Comparison of ENCODE assay signal across 8 cellular contexts in the genomic region with DNA sequence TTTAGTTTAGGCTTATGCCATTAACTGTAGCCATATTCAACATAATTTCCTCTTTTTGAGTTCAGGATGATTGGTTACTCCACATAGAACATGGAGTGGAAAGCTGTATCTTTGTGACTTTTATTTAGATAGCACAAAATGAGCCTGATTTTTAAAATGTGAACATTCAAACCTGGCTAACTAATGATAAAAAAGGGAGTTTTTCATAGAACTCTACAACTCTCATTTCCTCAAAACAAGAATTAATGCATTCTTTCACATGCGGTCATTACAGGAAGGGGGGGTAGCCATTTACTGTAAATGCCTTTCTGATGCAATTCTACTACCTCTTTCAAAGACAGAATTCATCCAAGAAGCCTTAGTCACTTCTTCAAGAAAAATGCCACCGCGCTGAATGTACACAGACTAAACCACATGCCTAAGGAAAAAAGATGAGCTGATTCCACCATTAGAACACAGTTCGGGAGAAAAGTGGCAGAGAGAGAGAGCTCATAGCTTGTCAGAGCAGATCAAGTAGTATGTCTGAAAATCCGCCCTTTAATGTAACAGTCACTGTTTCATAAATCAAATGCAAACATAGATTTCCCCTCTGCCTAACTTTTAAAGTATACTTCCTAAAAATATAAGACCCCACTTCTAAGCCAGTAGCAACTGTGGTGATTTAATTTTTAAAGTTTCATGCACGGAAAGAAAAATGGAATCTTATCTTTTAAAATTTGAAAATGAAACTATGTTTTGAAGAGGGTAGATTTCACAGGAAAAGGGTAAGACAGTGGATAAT.
DNase-seq lines count a peak whose midpoint lies in the region; ATAC-seq lines count a peak whose summit lies in the region.

No MANE protein-coding gene starts in this region.

- H3K27me3 Mint-ChIP-seq in dendritic cell treated with granulocyte-macrophage colony-stimulating factor and Interleukin-4, amounts not matched to agents 40 ng/mL and 50 ng/mL, for 4 days = no peaks in the 10 kb centered on the region

- peaks cover 71% of the 10 kb centered on the region for H3K4me1 Mint-ChIP-seq in dendritic cell treated with granulocyte-macrophage colony-stimulating factor and Interleukin-4, amounts not matched to agents 40 ng/mL and 50 ng/mL, for 4 days (ENCODE audit: low read depth)

- no peaks in the 10 kb centered on the region for H3K36me3 ChIP-seq in SJCRH30

- DNase-seq in EL = peak; percentile 98
- peak in 1 of 2 experiments; percentile 18 for DNase-seq in SJCRH30
- peak; percentile 98 for DNase-seq in non-pigmented ciliary epithelial cell (ENCODE audit: low read depth)
- no peak for DNase-seq in NCI-H187 (lab: John Stamatoyannopoulos, UW)
- DNase-seq in NCI-H1105 (lab: John Stamatoyannopoulos, UW) = no peak
- DNase-seq in NCI-H2081 (lab: John Stamatoyannopoulos, UW) = no peak

- peak overlapping the region; percentile 66 for H3K4me3 Mint-ChIP-seq in dendritic cell treated with granulocyte-macrophage colony-stimulating factor and Interleukin-4, amounts not matched to agents 40 ng/mL and 50 ng/mL, for 4 days

- no peaks in the 10 kb centered on the region for H3K9me3 Mint-ChIP-seq in dendritic cell treated with granulocyte-macrophage colony-stimulating factor and Interleukin-4, amounts not matched to agents 40 ng/mL and 50 ng/mL, for 4 days

- H3K4me3 ChIP-seq in SJCRH30 = peak overlapping the region; percentile 36

- H3K9me3 ChIP-seq in SJCRH30 (replicated peaks) = no peaks in the 10 kb centered on the region

- peak overlapping the region; percentile 95 for H3K27ac Mint-ChIP-seq in dendritic cell treated with granulocyte-macrophage colony-stimulating factor and Interleukin-4, amounts not matched to agents 40 ng/mL and 50 ng/mL, for 4 days

- intact Hi-C loops in dendritic cell treated with granulocyte-macrophage colony-stimulating factor and Interleukin-4, amounts not matched to agents 40 ng/mL and 50 ng/mL, for 4 days (cut with micrococcal nuclease) = loop anchor here (1.0 to 5.0 kb wide), 3 partner anchors 17 to 47 kb away; no protein-coding TSS in a partner anchor

- peak; percentile 35 for ATAC-seq in HG02623 (IDR thresholded peaks at IDR 0.05; ENCODE audit: unreplicated experiment)

- peak overlapping the region; percentile 11; the same call in 1 of the 2 replicates for H3K27ac ChIP-seq in SJCRH30

- H3K36me3 Mint-ChIP-seq in dendritic cell treated with granulocyte-macrophage colony-stimulating factor and Interleukin-4, amounts not matched to agents 40 ng/mL and 50 ng/mL, for 4 days (ENCODE audit: low read depth) = peaks cover 41% of the 10 kb centered on the region

- H3K27me3 ChIP-seq in SJCRH30 = no peaks in the 10 kb centered on the region

- no peaks in the 10 kb centered on the region for H3K4me1 ChIP-seq in SJCRH30

Comparison
In these comparisons a context has a peak if more than half of its experiments do, and no peak if none do; other contexts are left out.
1. DNase-seq: peak in EL (single experiment) and non-pigmented ciliary epithelial cell (single experiment); none in NCI-H187 (0 of 2), NCI-H1105 (single experiment) and NCI-H2081 (0 of 2).